In genomic region chr15:42220216-42220615, GRCh38 we compare ENCODE assay signal across 18 cellular contexts. TPM values are rescaled to one million over a fixed set of nuclear protein-coding genes. Genes with fewer than 3 reads are reported as not detected.
DNase-seq lines count a peak whose midpoint lies in the region; ATAC-seq, FAIRE-seq and TF ChIP-seq lines count a peak whose summit lies in the region.
"Had no signal": no experiment of that assay in that cellular context is flagged by ENCODE, and none has a peak within 500 bp of the region (broad histone marks: within the 10 kb centered on the region; RNA-seq: fewer than 3 reads in every experiment).

No MANE protein-coding gene starts in this region.

- CTCF ChIA-PET in activated naive CD4-positive, alpha-beta T cell treated with anti-CD3 and anti-CD28 coated beads for 36 hours (lab: Charles Lee), result no interaction called here
- CTCF ChIA-PET in OCI-LY7 (lab: Charles Lee; ENCODE audit: unreplicated experiment), result no interaction called here
- CTCF ChIA-PET in endothelial cell of umbilical vein (lab: Charles Lee), result interaction anchor here (1.2 to 1.7 kb wide), 5 partner anchors 10 to 165 kb away, joined by 3 to 11 read pairs (median 3); partner anchors contain the start of gene VPS39

- H3K27me3 ChIP-seq in endothelial cell of umbilical vein (ENCODE audit: control insufficient read depth in 2 of 2, insufficient read depth in 2 of 2, low read length in 2 of 2) (no peaks in the 10 kb centered on the region), osteoblast (ENCODE audit: insufficient read depth, low read length) (no peaks in the 10 kb centered on the region), tibial artery (no peaks in the 10 kb centered on the region)
- H3K27me3 ChIP-seq: BE2C had no signal

- H3K36me3 ChIP-seq in OCI-LY7 (ENCODE audit: insufficient read depth, low read length) (peaks cover 57% of the 10 kb centered on the region), endothelial cell of umbilical vein (ENCODE audit: control insufficient read depth in 2 of 2, extremely low read depth in 1 of 2, insufficient read depth in 2 of 2, low read length in 2 of 2) (peaks cover 3 to 10% of the 10 kb centered on the region in 2 experiments), osteoblast (ENCODE audit: insufficient read depth, low read length) (peaks cover 72% of the 10 kb centered on the region), tibial artery (peaks cover 69 to 97% (median 77%) of the 10 kb centered on the region in 3 donors)

- H3K27ac ChIP-seq in OCI-LY7 (ENCODE audit: low read depth, low read length, poor library complexity, severe bottlenecking) (peak overlapping the region; percentile 64), endothelial cell of umbilical vein (ENCODE audit: insufficient read depth, low read depth, low read length) (no peak overlapping the region), osteoblast (ENCODE audit: low read depth, low read length) (no peak overlapping the region), tibial artery (no peak overlapping the region)
- H3K27ac ChIP-seq: C4-2B had no signal

- H2AFZ ChIP-seq in OCI-LY7 (ENCODE audit: low read length) (no peak overlapping the region), endothelial cell of umbilical vein (ENCODE audit: low read depth, low read length) (no peak overlapping the region), osteoblast (ENCODE audit: low read length) (no peak overlapping the region)

- dilution Hi-C loops in endothelial cell of umbilical vein (cut with MboI; ENCODE audit: extremely low pct_ligation_motif_present, low sequenced_read_pairs), result no loop called here

- no peak for ATAC-seq in stimulated activated naive CD8-positive, alpha-beta T cell treated with anti-CD3 and anti-CD28 coated beads, Interleukin-15, Interleukin-2, amounts not matched to agents 100 U/mL and 50 U/mL, for 24 hours
- ATAC-seq: HepG2 had no signal

- H3K4me1 Mint-ChIP-seq in activated naive CD4-positive, alpha-beta T cell treated with anti-CD3 and anti-CD28 coated beads for 36 hours (ENCODE audit: low read depth), result peaks cover 15% of the 10 kb centered on the region
- H3K4me1 Mint-ChIP-seq: CD4-positive, alpha-beta memory T cell; H9 had no signal

- FAIRE-seq in endothelial cell of umbilical vein (lab: Jason Lieb, UNC), result no peak
- FAIRE-seq: D721Med, GM18507, HepG2 had no signal

- H3K36me3 Mint-ChIP-seq in activated naive CD4-positive, alpha-beta T cell treated with anti-CD3 and anti-CD28 coated beads for 36 hours (ENCODE audit: low read depth), result peaks cover 19% of the 10 kb centered on the region

- no peak overlapping the region for H3K4me3 Mint-ChIP-seq in activated naive CD4-positive, alpha-beta T cell treated with anti-CD3 and anti-CD28 coated beads for 36 hours
- H3K4me3 Mint-ChIP-seq: CD4-positive, alpha-beta memory T cell; H9 had no signal

- no peaks in the 10 kb centered on the region for H3K79me2 ChIP-seq in OCI-LY7 (ENCODE audit: insufficient read depth, low read depth, low read length)
- H3K79me2 ChIP-seq in endothelial cell of umbilical vein (ENCODE audit: control insufficient read depth, insufficient read depth, low read length), result no peaks in the 10 kb centered on the region
- peaks cover 2% of the 10 kb centered on the region for H3K79me2 ChIP-seq in osteoblast (ENCODE audit: insufficient read depth, low read length)

- POLR2A ChIA-PET in OCI-LY7 (lab: Charles Lee) (interaction anchor here (0.6 to 1.5 kb wide), 3 partner anchors 12 to 239 kb away, joined by 3 to 5 read pairs (median 3); partner anchors contain the start of gene VPS39), endothelial cell of umbilical vein (lab: Charles Lee) (interaction anchor here (1.1 kb wide), 1 partner anchor 12 kb away, joined by 3 read pairs; the partner anchor contains the start of gene VPS39)

- no peaks in the 10 kb centered on the region for H3K9me2 ChIP-seq in OCI-LY7 (ENCODE audit: insufficient read depth, low read length)

- no peaks in the 10 kb centered on the region for H3K27me3 Mint-ChIP-seq in activated naive CD4-positive, alpha-beta T cell treated with anti-CD3 and anti-CD28 coated beads for 36 hours (ENCODE audit: low read depth)
- H3K27me3 Mint-ChIP-seq: CD4-positive, alpha-beta memory T cell had no signal

- H3K9me3 ChIP-seq in OCI-LY7 (ENCODE audit: low read length), result no peaks in the 10 kb centered on the region
- H3K9me3 ChIP-seq in endothelial cell of umbilical vein (replicated peaks; ENCODE audit: control insufficient read depth, insufficient read depth, low read length), result no peaks in the 10 kb centered on the region
- H3K9me3 ChIP-seq in osteoblast (ENCODE audit: low read depth, low read length), result no peaks in the 10 kb centered on the region
- H3K9me3 ChIP-seq in tibial artery, result no peaks in the 10 kb centered on the region
- H3K9me3 ChIP-seq: BE2C had no signal

- no TSS peak for BruUV-seq in OCI-LY7 (replicated peaks; lab: Mats Ljungman, UMichigan)
- no TSS peak for BruUV-seq in endothelial cell of umbilical vein (replicated peaks; lab: Mats Ljungman, UMichigan)

- TF ChIP-seq CTCF in OCI-LY7 (conservative IDR thresholded peaks at IDR 0.05; ENCODE audit: low read length) (no peak), endothelial cell of umbilical vein (IDR thresholded peaks at IDR 0.05; ENCODE audit: extremely low read depth in 1 of 2, insufficient read depth in 1 of 2, low read depth in 1 of 2, low read length in 2 of 2) (no peak), osteoblast (IDR thresholded peaks at IDR 0.05; ENCODE audit: extremely low read depth, low read depth, low read length) (no peak), tibial artery (IDR thresholded peaks at IDR 0.05) (no peak)

- H4K20me1 ChIP-seq in OCI-LY7 (ENCODE audit: insufficient read depth, low read length) (no peaks in the 10 kb centered on the region), endothelial cell of umbilical vein (replicated peaks; ENCODE audit: control insufficient read depth, extremely low read depth, insufficient read depth, low read length) (no peaks in the 10 kb centered on the region), osteoblast (ENCODE audit: insufficient read depth, low read length) (no peaks in the 10 kb centered on the region)

- no peak for TF ChIP-seq POLR2A in endothelial cell of umbilical vein (IDR thresholded peaks at IDR 0.05; ENCODE audit: low read depth, low read length)

- DNase-seq in activated naive CD4-positive, alpha-beta T cell treated with anti-CD3 and anti-CD28 coated beads for 36 hours, result no peak
- no peak for DNase-seq in activated naive CD4-positive, alpha-beta T cell treated with Interleukin-2 at 50 U/mL for 16 hours
- DNase-seq in OCI-LY7 (ENCODE audit: low spot score) (no peak), endothelial cell of umbilical vein (ENCODE audit: low read depth, low spot score) (peak; percentile 54), osteoblast (ENCODE audit: insufficient read length, low spot score, missing footprints) (peak; percentile 54), tibial artery (no peak)
- DNase-seq in stimulated activated naive CD4-positive, alpha-beta T cell (lab: John Stamatoyannopoulos, UW), result no peak
- DNase-seq in stimulated activated naive CD8-positive, alpha-beta T cell treated with anti-CD3 and anti-CD28 coated beads, Interleukin-15, Interleukin-2, amounts not matched to agents 100 U/mL and 50 U/mL, for 24 hours, result no peak
- DNase-seq: ACHN; BE2C; CD4-positive, alpha-beta memory T cell; DMS153; GOT3; H9 had no signal

- no peak overlapping the region for H3K9ac ChIP-seq in endothelial cell of umbilical vein (replicated peaks; ENCODE audit: extremely low read depth, insufficient read depth, low read length)

- H3K4me3 ChIP-seq in OCI-LY7 (ENCODE audit: low read depth, low read length, poor library complexity, severe bottlenecking) (no peak overlapping the region), endothelial cell of umbilical vein (replicated peaks in 1 of 3; ENCODE audit: insufficient read depth in 1 of 3, low read depth in 1 of 3, low read length in 3 of 3) (no peak overlapping the region), osteoblast (ENCODE audit: insufficient read depth, low read length) (no peak overlapping the region), tibial artery (no peak overlapping the region)

- peak overlapping the region; percentile 15 for H3K27ac Mint-ChIP-seq in activated naive CD4-positive, alpha-beta T cell treated with anti-CD3 and anti-CD28 coated beads for 36 hours
- H3K27ac Mint-ChIP-seq: H9 had no signal

- peaks cover 27% of the 10 kb centered on the region for H3K4me1 ChIP-seq in OCI-LY7 (ENCODE audit: insufficient read depth, low read length, poor library complexity, severe bottlenecking)
- no peaks in the 10 kb centered on the region for H3K4me1 ChIP-seq in endothelial cell of umbilical vein (ENCODE audit: control insufficient read depth, extremely low read depth, insufficient read depth, low read length)
- H3K4me1 ChIP-seq in osteoblast (ENCODE audit: insufficient read depth, low read length), result no peaks in the 10 kb centered on the region
- no peaks in the 10 kb centered on the region for H3K4me1 ChIP-seq in tibial artery
- H3K4me1 ChIP-seq: BE2C had no signal

- no peaks in the 10 kb centered on the region for H3K9me3 Mint-ChIP-seq in activated naive CD4-positive, alpha-beta T cell treated with anti-CD3 and anti-CD28 coated beads for 36 hours
- H3K9me3 Mint-ChIP-seq: CD4-positive, alpha-beta memory T cell; H9 had no signal

- H3K4me2 ChIP-seq in OCI-LY7 (ENCODE audit: low read length) (0 out of 2 replicates have a peak overlapping the region, but pooled peaks have one; percentile 50), endothelial cell of umbilical vein (ENCODE audit: insufficient read depth, low read length) (no peak overlapping the region), osteoblast (ENCODE audit: insufficient read depth, low read length) (no peak overlapping the region)

- no peaks in the 10 kb centered on the region for H3K9me1 ChIP-seq in endothelial cell of umbilical vein (replicated peaks; ENCODE audit: control insufficient read depth, extremely low read depth, insufficient read depth, low read length)

- intact Hi-C loops in activated naive CD4-positive, alpha-beta T cell treated with anti-CD3 and anti-CD28 coated beads for 36 hours (cut with micrococcal nuclease), result no loop called here
- intact Hi-C loops in OCI-LY7 (cut with micrococcal nuclease; ENCODE audit: unreplicated experiment), result no loop called here
- intact Hi-C loops in endothelial cell of umbilical vein (cut with micrococcal nuclease), result no loop called here
- intact Hi-C loops in tibial artery (cut with DNase I; ENCODE audit: low total_unique reads), result no loop called here

RNA-seq across cellular contexts. Expression of gene VPS39, which starts 12.1 kb away (rescaled TPM):
- total RNA-seq in activated naive CD4-positive, alpha-beta T cell treated with anti-CD3 and anti-CD28 coated beads for 36 hours, result 10 to 100 TPM; 58.9 to 60.7 TPM
- total RNA-seq in OCI-LY7 (2014; rRNA removed; shearing (Covaris generic)), result 25.1 and 27.5 TPM in 2 replicates
- total RNA-seq in OCI-LY7 (2022) (56.1 and 60.5 TPM in 2 replicates), endothelial cell of umbilical vein (50.2 and 56.7 TPM in 2 replicates), osteoblast (69.1 and 76.6 TPM in 2 replicates)
- polyA plus RNA-seq in endothelial cell of umbilical vein, result 51.1 and 56.5 TPM in 2 replicates
- 34.8 and 37.1 TPM in 2 replicates for polyA plus RNA-seq in endothelial cell of umbilical vein (2011; cell fraction: cytosol; rRNA removed)
- polyA plus RNA-seq in endothelial cell of umbilical vein (2011; cell fraction: nucleus; rRNA removed), result 216 and 234 TPM in 2 replicates
- polyA plus RNA-seq in endothelial cell of umbilical vein (2012), result 31.9 and 37.7 TPM in 2 replicates
- 71.0 and 81.7 TPM in 2 replicates for polyA minus RNA-seq in endothelial cell of umbilical vein
- polyA minus RNA-seq in endothelial cell of umbilical vein (2011; cell fraction: cytosol; rRNA and poly(A)+ RNA removed), result 17.6 TPM
- polyA minus RNA-seq in endothelial cell of umbilical vein (2011; cell fraction: nucleus; rRNA and poly(A)+ RNA removed), result 82.7 and 126 TPM in 2 replicates

RNA-seq across cellular contexts. Expression of gene GANC, which starts 52.8 kb away (rescaled TPM):
- total RNA-seq in activated naive CD4-positive, alpha-beta T cell treated with anti-CD3 and anti-CD28 coated beads for 36 hours, result 10 to 100 TPM; 27.4 to 27.7 TPM
- total RNA-seq in OCI-LY7 (2014; rRNA removed; shearing (Covaris generic)), result 25.4 and 27.9 TPM in 2 replicates
- total RNA-seq in OCI-LY7 (2022) (31.7 and 35.7 TPM in 2 replicates), endothelial cell of umbilical vein (17.8 and 20.0 TPM in 2 replicates), osteoblast (21.0 and 24.2 TPM in 2 replicates)
- polyA plus RNA-seq in endothelial cell of umbilical vein, result 8.5 and 8.7 TPM in 2 replicates
- 7.2 and 8.7 TPM in 2 replicates for polyA plus RNA-seq in endothelial cell of umbilical vein (2011; cell fraction: cytosol; rRNA removed)
- polyA plus RNA-seq in endothelial cell of umbilical vein (2011; cell fraction: nucleus; rRNA removed), result 27.3 and 28.4 TPM in 2 replicates
- 12.7 and 15.8 TPM in 2 replicates for polyA plus RNA-seq in endothelial cell of umbilical vein (2012)
- polyA minus RNA-seq in endothelial cell of umbilical vein, result 12.6 and 18.4 TPM in 2 replicates
- 12.3 TPM for polyA minus RNA-seq in endothelial cell of umbilical vein (2011; cell fraction: cytosol; rRNA and poly(A)+ RNA removed)
- 24.9 and 32.0 TPM in 2 replicates for polyA minus RNA-seq in endothelial cell of umbilical vein (2011; cell fraction: nucleus; rRNA and poly(A)+ RNA removed)

RNA-seq across cellular contexts. Expression of gene TMEM87A, which starts 53.0 kb away (rescaled TPM):
- 10 to 100 TPM; 26.6 to 28.4 TPM for total RNA-seq in activated naive CD4-positive, alpha-beta T cell treated with anti-CD3 and anti-CD28 coated beads for 36 hours
- total RNA-seq in OCI-LY7 (2014; rRNA removed; shearing (Covaris generic)), result 21.4 and 23.2 TPM in 2 replicates
- 23.6 and 24.5 TPM in 2 replicates for total RNA-seq in OCI-LY7 (2022)
- 41.1 and 45.5 TPM in 2 replicates for total RNA-seq in endothelial cell of umbilical vein
- polyA plus RNA-seq in endothelial cell of umbilical vein, result 17.7 and 22.3 TPM in 2 replicates
- polyA plus RNA-seq in endothelial cell of umbilical vein (2011; cell fraction: cytosol; rRNA removed), result 17.9 and 18.6 TPM in 2 replicates
- 31.8 and 46.4 TPM in 2 replicates for polyA plus RNA-seq in endothelial cell of umbilical vein (2011; cell fraction: nucleus; rRNA removed)
- 22.2 and 27.7 TPM in 2 replicates for polyA plus RNA-seq in endothelial cell of umbilical vein (2012)
- polyA minus RNA-seq in endothelial cell of umbilical vein, result 45.6 and 47.3 TPM in 2 replicates
- polyA minus RNA-seq in endothelial cell of umbilical vein (2011; cell fraction: cytosol; rRNA and poly(A)+ RNA removed), result 36.8 TPM
- polyA minus RNA-seq in endothelial cell of umbilical vein (2011; cell fraction: nucleus; rRNA and poly(A)+ RNA removed), result 41.9 and 53.4 TPM in 2 replicates
- total RNA-seq in osteoblast, result 85.8 and 88.4 TPM in 2 replicates

Comparison
In these comparisons a context has a peak if more than half of its experiments do, and no peak if none do; other contexts are left out.
1. DNase-seq: peak in endothelial cell of umbilical vein (single experiment) and osteoblast (single experiment); none in activated naive CD4-positive, alpha-beta T cell treated with anti-CD3 and anti-CD28 coated beads for 36 hours (single experiment), activated naive CD4-positive, alpha-beta T cell treated with Interleukin-2 at 50 U/mL for 16 hours (single experiment), OCI-LY7 (single experiment), stimulated activated naive CD4-positive, alpha-beta T cell (0 of 6), tibial artery (0 of 2) and stimulated activated naive CD8-positive, alpha-beta T cell treated with anti-CD3 and anti-CD28 coated beads, Interleukin-15, Interleukin-2, amounts not matched to agents 100 U/mL and 50 U/mL, for 24 hours (single experiment).